ENCODE assay signal across 9 cellular contexts in genomic region chr7:45112648-45113047, GRCh38. TPM values are rescaled to one million over a fixed set of nuclear protein-coding genes. Genes with fewer than 3 reads are reported as not detected.
A peak's percentile ranks its signal among the peaks of the same experiment; 100 is the strongest.
DNase-seq lines count a peak whose midpoint lies in the region; ATAC-seq and TF ChIP-seq lines count a peak whose summit lies in the region.
"Had no signal": no experiment of that assay in that cellular context is flagged by ENCODE, and none has a peak within 500 bp of the region (broad histone marks: within the 10 kb centered on the region; RNA-seq: fewer than 3 reads in every experiment).

No MANE protein-coding gene starts in this region.

- H2AFZ ChIP-seq in DND-41 (ENCODE audit: low read depth, low read length), result no peak overlapping the region
- no peak overlapping the region for H2AFZ ChIP-seq in MM.1S (ENCODE audit: low read length)

- peak overlapping the region; percentile 97 for H3K27ac Mint-ChIP-seq in dendritic cell treated with granulocyte-macrophage colony-stimulating factor and Interleukin-4, amounts not matched to agents 40 ng/mL and 50 ng/mL, for 4 days
- no peak overlapping the region for H3K27ac Mint-ChIP-seq in neural crest cell (ENCODE audit: unreplicated experiment)

- H3K4me2 ChIP-seq in DND-41 (ENCODE audit: insufficient read depth, low read length) (peak overlapping the region; percentile 65), MM.1S (ENCODE audit: low read depth, low read length) (peak overlapping the region; percentile 52; the same call in 1 of the 2 replicates)

- peak overlapping the region in 1 of 2 experiments; percentile 95; a peak in 2 of 4 replicates for H3K4me3 ChIP-seq in DND-41 (ENCODE audit: low read depth in 1 of 2, low read length in 2 of 2)
- peak overlapping the region; percentile 94 for H3K4me3 ChIP-seq in MM.1S (ENCODE audit: low read length)
- no peak overlapping the region for H3K4me3 ChIP-seq in thyroid gland (replicated peaks in 1 of 3)

- peaks cover 22% of the 10 kb centered on the region for H4K20me1 ChIP-seq in DND-41 (ENCODE audit: insufficient read depth, low read length)
- H4K20me1 ChIP-seq in MM.1S (ENCODE audit: insufficient read depth, low read length), result no peaks in the 10 kb centered on the region

- H3K36me3 ChIP-seq in DND-41 (ENCODE audit: insufficient read depth, low read length), result peaks cover 24% of the 10 kb centered on the region
- no peaks in the 10 kb centered on the region for H3K36me3 ChIP-seq in MM.1S (replicated peaks; ENCODE audit: insufficient read depth, low read length)
- peaks cover 12 to 13% of the 10 kb centered on the region in 2 donors for H3K36me3 ChIP-seq in thyroid gland

- no peak for TF ChIP-seq POLR2A in thyroid gland (IDR thresholded peaks at IDR 0.05)

- 88 to 95% methylated on average over 1 of the region's 1 CpG for WGBS in thyroid gland, 2 donors

- no peaks in the 10 kb centered on the region for H3K9me2 ChIP-seq in MM.1S (replicated peaks; ENCODE audit: insufficient read depth, low read length)

- H3K4me1 Mint-ChIP-seq in dendritic cell treated with granulocyte-macrophage colony-stimulating factor and Interleukin-4, amounts not matched to agents 40 ng/mL and 50 ng/mL, for 4 days (ENCODE audit: low read depth), result peaks cover 36% of the 10 kb centered on the region
- H3K4me1 Mint-ChIP-seq in neural crest cell, result peaks cover 32% of the 10 kb centered on the region

- TF ChIP-seq CTCF in DND-41 (IDR thresholded peaks at IDR 0.05; ENCODE audit: borderline replicate concordance, extremely low read depth, low read length, poor library complexity, severe bottlenecking), result no peak
- TF ChIP-seq CTCF in MM.1S (IDR thresholded peaks at IDR 0.05; ENCODE audit: low read length), result no peak
- TF ChIP-seq CTCF in neural crest cell (conservative IDR thresholded peaks at IDR 0.05), result no peak
- no peak for TF ChIP-seq CTCF in thyroid gland (IDR thresholded peaks at IDR 0.05)

- H3K9ac ChIP-seq in DND-41 (ENCODE audit: low read depth, low read length) (peak overlapping the region; percentile 74), MM.1S (ENCODE audit: low read length) (peak overlapping the region; percentile 95; the same call in 1 of the 2 replicates)

- peaks cover 9% of the 10 kb centered on the region for H3F3A ChIP-seq in MM.1S (ENCODE audit: insufficient read depth, low read length)

- no peaks in the 10 kb centered on the region for H3K27me3 ChIP-seq in DND-41 (ENCODE audit: insufficient read depth, low read length, poor library complexity)
- no peaks in the 10 kb centered on the region for H3K27me3 ChIP-seq in MM.1S (replicated peaks; ENCODE audit: insufficient read depth, low read length)
- H3K27me3 ChIP-seq in thyroid gland, result no peaks in the 10 kb centered on the region

- intact Hi-C loops in dendritic cell treated with granulocyte-macrophage colony-stimulating factor and Interleukin-4, amounts not matched to agents 40 ng/mL and 50 ng/mL, for 4 days (cut with micrococcal nuclease), result loop anchor here (5.0 kb wide), 1 partner anchor 125 kb away; no protein-coding TSS in a partner anchor
- intact Hi-C loops in thyroid gland (cut with DNase I), result no loop called here

- ATAC-seq in DND-41 (ENCODE audit: insufficient read depth, low read depth) (no peak), HG02642 (IDR thresholded peaks at IDR 0.05; ENCODE audit: poor library complexity, unreplicated experiment) (no peak)

- peaks cover 36% of the 10 kb centered on the region for H3K36me3 Mint-ChIP-seq in dendritic cell treated with granulocyte-macrophage colony-stimulating factor and Interleukin-4, amounts not matched to agents 40 ng/mL and 50 ng/mL, for 4 days (ENCODE audit: low read depth)
- H3K36me3 Mint-ChIP-seq in neural crest cell (ENCODE audit: low read depth), result no peaks in the 10 kb centered on the region

- DNase-seq in DND-41 (no peak), MM.1S (no peak), neural crest cell (ENCODE audit: low read depth, low spot score) (no peak), DMS79 treated with DMSO at 0.1 percent for 48 hours (lab: John Stamatoyannopoulos, UW) (no peak), KG1 (lab: John Stamatoyannopoulos, UW) (no peak), thyroid gland (no peak)

- H3K4me1 ChIP-seq in DND-41 (ENCODE audit: insufficient read depth, low read length), result peaks cover 39% of the 10 kb centered on the region
- no peaks in the 10 kb centered on the region for H3K4me1 ChIP-seq in MM.1S (ENCODE audit: low read length)
- peaks cover 5 to 15% of the 10 kb centered on the region in 2 donors for H3K4me1 ChIP-seq in thyroid gland

- H3K79me2 ChIP-seq in DND-41 (ENCODE audit: insufficient read depth, low read length) (peaks cover 46% of the 10 kb centered on the region), MM.1S (ENCODE audit: low read length) (peaks cover 38% of the 10 kb centered on the region)

- peaks cover 1% of the 10 kb centered on the region for H3K27me3 Mint-ChIP-seq in dendritic cell treated with granulocyte-macrophage colony-stimulating factor and Interleukin-4, amounts not matched to agents 40 ng/mL and 50 ng/mL, for 4 days
- H3K27me3 Mint-ChIP-seq in neural crest cell (ENCODE audit: low read depth), result peaks cover 41% of the 10 kb centered on the region

- H3K9me3 ChIP-seq in DND-41 (ENCODE audit: insufficient read depth, low read length, severe bottlenecking) (no peaks in the 10 kb centered on the region), MM.1S (replicated peaks; ENCODE audit: insufficient read depth, low read length) (no peaks in the 10 kb centered on the region), thyroid gland (no peaks in the 10 kb centered on the region)

- no peaks in the 10 kb centered on the region for H3K9me3 Mint-ChIP-seq in dendritic cell treated with granulocyte-macrophage colony-stimulating factor and Interleukin-4, amounts not matched to agents 40 ng/mL and 50 ng/mL, for 4 days
- H3K9me3 Mint-ChIP-seq in neural crest cell, result no peaks in the 10 kb centered on the region

- no peak overlapping the region; the same call in 1 of the 2 replicates for H3K27ac ChIP-seq in DND-41 (ENCODE audit: low read length)
- H3K27ac ChIP-seq in MM.1S (ENCODE audit: low read length), result no peak overlapping the region
- H3K27ac ChIP-seq in thyroid gland, result no peak overlapping the region

- H3K4me3 Mint-ChIP-seq in dendritic cell treated with granulocyte-macrophage colony-stimulating factor and Interleukin-4, amounts not matched to agents 40 ng/mL and 50 ng/mL, for 4 days, result no peak overlapping the region
- H3K4me3 Mint-ChIP-seq in neural crest cell, result peak overlapping the region; percentile 99

RNA-seq across cellular contexts. Expression of gene TBRG4, which starts 1.2 kb away (rescaled TPM):
- total RNA-seq in neural crest cell (104 and 109 TPM in 2 replicates), thyroid gland (10 to 100 TPM; 40.0 to 57.6 (median 49.3) TPM)

RNA-seq across cellular contexts. Expression of gene NACAD, which starts 23.9 kb away (rescaled TPM):
- total RNA-seq in neural crest cell, result 7.2 and 9.7 TPM in 2 replicates
- total RNA-seq in thyroid gland, result 1 to 10 TPM in 2 of 4 donors, under 1 TPM in 2; 0.54 to 2.3 (median 0.88) TPM

RNA-seq across cellular contexts. Expression of gene RAMP3, which starts 44.9 kb away (rescaled TPM):
- not detected in 2 replicates for total RNA-seq in neural crest cell
- total RNA-seq in thyroid gland, result 100 to 1,000 TPM in 1 of 4 donors, 10 to 100 TPM in 3; 40.1 to 145 (median 73.1) TPM
- total RNA-seq: pulmonary artery endothelial cell had no signal

Comparison
In these comparisons a context has a peak if more than half of its experiments do, and no peak if none do; other contexts are left out.
1. RNA of gene RAMP3, which starts 44.9 kb away (total RNA-seq): 40.1 to 145 TPM in thyroid gland; not detected in neural crest cell; every median in the first group is over 10 times any median in the second.